In the genomic region with DNA sequence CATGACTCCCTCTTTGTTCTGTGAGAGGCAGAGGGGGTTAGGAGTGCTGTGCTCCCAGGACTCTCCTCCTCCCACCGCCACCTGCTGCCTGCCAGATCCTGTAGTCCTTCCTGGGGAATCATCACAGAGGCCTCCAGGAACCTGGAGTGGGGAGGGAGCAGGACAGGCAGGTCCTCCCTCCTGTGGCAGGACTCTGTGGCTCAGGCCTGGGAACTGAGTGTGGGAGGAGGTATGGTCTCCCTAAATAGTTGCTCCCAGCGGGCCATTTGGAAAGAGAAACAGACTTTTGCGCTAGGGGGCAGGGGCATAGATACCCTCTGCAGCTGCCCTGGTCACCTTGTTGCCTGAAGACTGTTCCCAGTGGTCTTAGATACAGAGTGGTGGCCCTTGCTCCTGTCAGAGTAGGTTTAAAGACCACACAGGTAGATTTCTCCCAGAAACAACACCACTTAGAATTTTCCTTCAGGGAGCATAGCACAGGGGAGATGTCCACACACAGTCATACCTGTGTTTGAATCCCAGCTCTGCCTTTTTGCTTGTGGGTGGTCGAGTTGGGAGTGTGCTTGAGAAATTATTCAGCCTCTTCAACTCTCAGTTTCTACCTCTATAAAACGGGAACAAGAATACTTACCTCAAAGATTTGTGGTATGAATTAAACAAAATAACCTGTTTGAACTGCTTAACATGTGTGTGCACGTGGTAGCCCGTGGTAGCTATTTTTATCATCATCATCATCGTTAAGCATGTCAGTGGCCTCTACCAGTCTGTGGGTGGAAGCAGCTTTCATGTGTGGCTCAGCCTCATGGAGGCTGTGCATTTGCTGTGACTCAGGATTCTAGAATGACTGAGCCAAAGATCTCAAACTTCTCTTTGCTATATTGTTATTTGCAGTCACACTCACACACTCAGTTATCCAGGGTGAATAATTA, we compare ENCODE assay signal across 8 cellular contexts. TPM values are rescaled to one million over a fixed set of nuclear protein-coding genes. Genes with fewer than 3 reads are reported as not detected.
DNase-seq lines count a peak whose midpoint lies in the region; ATAC-seq lines count a peak whose summit lies in the region.

No MANE protein-coding gene starts in this region.

- H3K4me1 Mint-ChIP-seq in dendritic cell treated with granulocyte-macrophage colony-stimulating factor and Interleukin-4, amounts not matched to agents 40 ng/mL and 50 ng/mL, for 4 days (ENCODE audit: low read depth): peaks cover 100% of the 10 kb centered on the region

- peak overlapping the region; percentile 17 for H3K4me3 Mint-ChIP-seq in dendritic cell treated with granulocyte-macrophage colony-stimulating factor and Interleukin-4, amounts not matched to agents 40 ng/mL and 50 ng/mL, for 4 days

- peak; percentile 51 for ATAC-seq in HG03432 (IDR thresholded peaks at IDR 0.05; ENCODE audit: unreplicated experiment)
- no peak for ATAC-seq in left colon

- H3K27me3 Mint-ChIP-seq in dendritic cell treated with granulocyte-macrophage colony-stimulating factor and Interleukin-4, amounts not matched to agents 40 ng/mL and 50 ng/mL, for 4 days: no peaks in the 10 kb centered on the region

- intact Hi-C loops in dendritic cell treated with granulocyte-macrophage colony-stimulating factor and Interleukin-4, amounts not matched to agents 40 ng/mL and 50 ng/mL, for 4 days (cut with micrococcal nuclease): no loop called here
- intact Hi-C loops in left colon (cut with DNase I, micrococcal nuclease): no loop called here

- H3K36me3 Mint-ChIP-seq in dendritic cell treated with granulocyte-macrophage colony-stimulating factor and Interleukin-4, amounts not matched to agents 40 ng/mL and 50 ng/mL, for 4 days (ENCODE audit: low read depth): peaks cover 12% of the 10 kb centered on the region

- peak overlapping the region; percentile 87 for H3K27ac Mint-ChIP-seq in dendritic cell treated with granulocyte-macrophage colony-stimulating factor and Interleukin-4, amounts not matched to agents 40 ng/mL and 50 ng/mL, for 4 days

- no peaks in the 10 kb centered on the region for H3K9me3 Mint-ChIP-seq in dendritic cell treated with granulocyte-macrophage colony-stimulating factor and Interleukin-4, amounts not matched to agents 40 ng/mL and 50 ng/mL, for 4 days

- DNase-seq in NK-92 treated with Interleukin-12 subunit alpha and Interleukin-12 subunit beta, amount 100 ng/mL, for 24 hours (lab: John Stamatoyannopoulos, UW): peak; percentile 42
- DNase-seq in NK-92 (lab: John Stamatoyannopoulos, UW; ENCODE audit: unreplicated experiment) (no peak), renal cortical epithelial cell (ENCODE audit: low read depth) (peak; percentile 93), NCI-H187 treated with DMSO at 0.1 percent for 48 hours (lab: John Stamatoyannopoulos, UW) (no peak), left colon (no peak)
- DNase-seq in activated CD4-positive, CD25-positive, alpha-beta regulatory T cell treated with anti-CD3 and anti-CD28 coated beads, Interleukin-2, amount 50 U/mL, for 72 hours: peak; percentile 53

RNA-seq across cellular contexts. Expression of gene SLC22A5, which starts 55.8 kb away (rescaled TPM):
- 31.3 and 33.0 TPM in 2 replicates for total RNA-seq in renal cortical epithelial cell
- 10 to 100 TPM; 35.2 to 59.3 TPM for total RNA-seq in left colon

Comparison
In these comparisons a context has a peak if more than half of its experiments do, and no peak if none do; other contexts are left out.
1. DNase-seq: peak in NK-92 treated with Interleukin-12 subunit alpha and Interleukin-12 subunit beta, amount 100 ng/mL, for 24 hours (single experiment), activated CD4-positive, CD25-positive, alpha-beta regulatory T cell treated with anti-CD3 and anti-CD28 coated beads, Interleukin-2, amount 50 U/mL, for 72 hours (single experiment) and renal cortical epithelial cell (single experiment); none in NK-92 (single experiment), NCI-H187 treated with DMSO at 0.1 percent for 48 hours (single experiment) and left colon (0 of 2).